Comparison of ENCODE assay signal across 10 cellular contexts in genomic region chr17:16872836-16873653, GRCh38.
DNase-seq lines count a peak whose midpoint lies in the region; ATAC-seq, FAIRE-seq and TF ChIP-seq lines count a peak whose summit lies in the region.
"Had no signal": no experiment of that assay in that cellular context is flagged by ENCODE, and none has a peak within 500 bp of the region (broad histone marks: within the 10 kb centered on the region; RNA-seq: fewer than 3 reads in every experiment).

No MANE protein-coding gene starts in this region.

- peak; percentile 70 for TF ChIP-seq CTCF in cardiac fibroblast (IDR thresholded peaks at IDR 0.05; ENCODE audit: low read depth, low read length)
- peak; percentile 40 for TF ChIP-seq CTCF in mucosa of descending colon (IDR thresholded peaks at IDR 0.05)

- peak; percentile 44 for DNase-seq in CD1c-positive myeloid dendritic cell (ENCODE audit: extremely low spot score)
- peak; percentile 86 for DNase-seq in H54 (ENCODE audit: insufficient read length, low spot score)
- peak; percentile 52 for DNase-seq in SHP77 treated with DMSO at 0.1 percent for 48 hours (lab: John Stamatoyannopoulos, UW)
- DNase-seq in cardiac fibroblast (ENCODE audit: low read depth in 2 of 2) = peak; percentile 6 to 12
- peak; percentile 51 to 57 (median 51) for DNase-seq in mucosa of descending colon
- DNase-seq in SK-N-DZ (ENCODE audit: low spot score) = no peak
- no peak for DNase-seq in dedifferentiated amniotic fluid mesenchymal stem cell (ENCODE audit: extremely low spot score)
- DNase-seq in activated gamma-delta T cell treated with Interleukin-2 at 50 U/mL for 16 hours = no peak

- ATAC-seq in mucosa of descending colon = peak; percentile 80

- no peak overlapping the region for H3K4me3 ChIP-seq in cardiac fibroblast (replicated peaks in 1 of 2; ENCODE audit: low read depth in 2 of 2, low read length in 2 of 2)
- no peak overlapping the region for H3K4me3 ChIP-seq in mucosa of descending colon
- H3K4me3 ChIP-seq: uterus had no signal

- no peak for TF ChIP-seq POLR2A in H54 (IDR thresholded peaks at IDR 0.05; ENCODE audit: low read depth, low read length)

- peaks cover 6% of the 10 kb centered on the region for H3K9me3 ChIP-seq in mucosa of descending colon
- H3K9me3 ChIP-seq: uterus had no signal

- FAIRE-seq in H54 (lab: Jason Lieb, UNC) = no peak
- FAIRE-seq: frontal cortex had no signal

- no peaks in the 10 kb centered on the region for H3K36me3 ChIP-seq in mucosa of descending colon (ENCODE audit: low read depth)
- H3K36me3 ChIP-seq: uterus had no signal

- intact Hi-C loops in mucosa of descending colon (cut with DNase I, micrococcal nuclease) = no loop called here

- no peaks in the 10 kb centered on the region for H3K4me1 ChIP-seq in mucosa of descending colon (ENCODE audit: low read depth)
- H3K4me1 ChIP-seq: uterus had no signal

Comparison
In these comparisons a context has a peak if more than half of its experiments do, and no peak if none do; other contexts are left out.
1. DNase-seq: peak in CD1c-positive myeloid dendritic cell (single experiment), H54 (single experiment), SHP77 treated with DMSO at 0.1 percent for 48 hours (single experiment), cardiac fibroblast (2 of 2) and mucosa of descending colon (3 of 3); none in SK-N-DZ (single experiment), dedifferentiated amniotic fluid mesenchymal stem cell (single experiment) and activated gamma-delta T cell treated with Interleukin-2 at 50 U/mL for 16 hours (single experiment).